10 cellular contexts compared by ENCODE assay signal in the genomic region with DNA sequence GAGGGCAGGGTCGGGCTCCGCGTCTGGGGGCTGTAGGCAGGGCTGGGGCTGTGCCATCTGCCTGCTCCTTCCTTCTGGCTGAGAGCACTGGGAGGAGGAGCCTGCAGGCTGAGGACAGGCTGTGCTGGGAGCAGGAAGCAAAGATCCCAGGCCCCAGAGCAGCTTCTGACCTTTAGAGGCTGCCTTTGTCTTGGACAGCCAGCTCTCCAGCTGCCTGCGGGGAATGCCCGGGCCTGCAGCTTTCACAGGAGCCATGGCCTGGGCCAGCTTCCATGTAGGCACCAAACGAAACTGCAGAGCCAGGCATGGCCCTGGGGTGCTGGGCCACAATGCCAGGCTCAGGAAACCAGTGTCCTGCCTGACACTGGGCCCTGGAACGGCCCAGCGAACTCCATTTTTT.
DNase-seq lines count a peak whose midpoint lies in the region; ATAC-seq and TF ChIP-seq lines count a peak whose summit lies in the region.
"Had no signal": no experiment of that assay in that cellular context is flagged by ENCODE, and none has a peak within 500 bp of the region (broad histone marks: within the 10 kb centered on the region; RNA-seq: fewer than 3 reads in every experiment).

No MANE protein-coding gene starts in this region.

- peak overlapping the region; percentile 94 for H2AFZ ChIP-seq in neuronal stem cell (ENCODE audit: low read length)

- DNase-seq in AG08396 (ENCODE audit: low spot score) (peak; percentile 59), SHP77 treated with DMSO at 0.1 percent for 48 hours (lab: John Stamatoyannopoulos, UW) (peak; percentile 27), neuronal stem cell (ENCODE audit: low spot score) (peak; percentile 29)
- DNase-seq in activated CD4-positive, alpha-beta T cell treated with anti-CD3 and anti-CD28 coated beads for 48 hours: no peak
- DNase-seq: activated B cell treated with CpG ODN at 0.5 μM for 24 hours, naive B cell had no signal

- H3K9me3 ChIP-seq in gastroesophageal sphincter: no peaks in the 10 kb centered on the region
- H3K9me3 ChIP-seq in neuronal stem cell (replicated peaks in 1 of 2; ENCODE audit: control insufficient read depth in 2 of 2, insufficient read depth in 1 of 2, low read depth in 1 of 2, low read length in 2 of 2): peaks cover 0 to 6% of the 10 kb centered on the region in 2 donors

- H3K4me2 ChIP-seq in neuronal stem cell (ENCODE audit: insufficient read depth, low read length, poor library complexity, severe bottlenecking): no peak overlapping the region

- H3K14ac ChIP-seq in neuronal stem cell (ENCODE audit: low read length): no peak overlapping the region

- H2BK12ac ChIP-seq in neuronal stem cell (ENCODE audit: low read length): no peak overlapping the region

- no peak overlapping the region for H3K9ac ChIP-seq in neuronal stem cell (ENCODE audit: low read depth, low read length, poor library complexity)

- H4K91ac ChIP-seq in neuronal stem cell (ENCODE audit: low read depth, low read length, poor library complexity): no peak overlapping the region

- no peak for TF ChIP-seq POLR2A in gastroesophageal sphincter (IDR thresholded peaks at IDR 0.05)

- 4 to 17% methylated on average over 1 to 5 of the region's 8 CpGs for WGBS in gastroesophageal sphincter (ENCODE audit: low coverage in 1 of 2), 2 donors
- no CpG with 5 or more reads among the region's 8 CpGs for WGBS in neuronal stem cell (ENCODE audit: extremely low coverage in 2 of 2, insufficient read length in 2 of 2, insufficient replicate concordance in 1 of 2), 2 donors

- H2BK15ac ChIP-seq in neuronal stem cell (ENCODE audit: low read length): no peak overlapping the region

- H4K8ac ChIP-seq in neuronal stem cell (ENCODE audit: low read depth, low read length): no peak overlapping the region

- TF ChIP-seq EP300 in gastroesophageal sphincter (IDR thresholded peaks at IDR 0.05): no peak

- H3K4me3 ChIP-seq in gastroesophageal sphincter (no peak overlapping the region), neuronal stem cell (ENCODE audit: low read length in 2 of 2) (no peak overlapping the region)

- peak overlapping the region; percentile 4 to 87 (median 82) for H3K27ac ChIP-seq in gastroesophageal sphincter
- H3K27ac ChIP-seq in neuronal stem cell (replicated peaks; ENCODE audit: low read length): peak overlapping the region; percentile 62

- peaks cover 3 to 40% (median 11%) of the 10 kb centered on the region in 3 donors for H3K4me1 ChIP-seq in gastroesophageal sphincter
- peaks cover 7 to 11% of the 10 kb centered on the region in 2 donors for H3K4me1 ChIP-seq in neuronal stem cell (ENCODE audit: control insufficient read depth in 2 of 2, insufficient read depth in 1 of 2, low read depth in 1 of 2, low read length in 2 of 2)

- H2BK5ac ChIP-seq in neuronal stem cell (ENCODE audit: low read length): no peak overlapping the region

- H3K18ac ChIP-seq in neuronal stem cell (ENCODE audit: low read length): peak overlapping the region; percentile 66

- no peak overlapping the region for H2BK120ac ChIP-seq in neuronal stem cell (ENCODE audit: low read depth, low read length)

- no peak overlapping the region for H3K4ac ChIP-seq in neuronal stem cell (ENCODE audit: low read length)

- H3K36me3 ChIP-seq in gastroesophageal sphincter (no peaks in the 10 kb centered on the region), neuronal stem cell (replicated peaks in 1 of 2; ENCODE audit: control insufficient read depth in 2 of 2, insufficient read depth in 2 of 2, low read length in 2 of 2) (peaks cover 0 to 2% of the 10 kb centered on the region in 2 donors)

- peak in 1 of 4 experiments; percentile 3 for TF ChIP-seq CTCF in gastroesophageal sphincter (IDR thresholded peaks at IDR 0.05)

- H3K79me1 ChIP-seq in neuronal stem cell (ENCODE audit: low read depth, low read length): no peaks in the 10 kb centered on the region

- H3K23ac ChIP-seq in neuronal stem cell (ENCODE audit: low read depth, low read length, poor library complexity): no peak overlapping the region

- H3K27me3 ChIP-seq in gastroesophageal sphincter: no peaks in the 10 kb centered on the region
- H3K27me3 ChIP-seq in neuronal stem cell (ENCODE audit: control insufficient read depth in 3 of 3, insufficient read depth in 3 of 3, low read depth in 1 of 3, low read length in 3 of 3): no peaks in the 10 kb centered on the region

- no peak overlapping the region for H2AK5ac ChIP-seq in neuronal stem cell (ENCODE audit: low read depth, low read length)

- ATAC-seq in gastroesophageal sphincter (peak; percentile 86), HG02642 (IDR thresholded peaks at IDR 0.05; ENCODE audit: poor library complexity, unreplicated experiment) (no peak), HG02884 (IDR thresholded peaks at IDR 0.05; ENCODE audit: unreplicated experiment) (no peak), HG03521 (IDR thresholded peaks at IDR 0.05; ENCODE audit: unreplicated experiment) (no peak)
